8 cellular contexts compared by ENCODE assay signal in the genomic region with DNA sequence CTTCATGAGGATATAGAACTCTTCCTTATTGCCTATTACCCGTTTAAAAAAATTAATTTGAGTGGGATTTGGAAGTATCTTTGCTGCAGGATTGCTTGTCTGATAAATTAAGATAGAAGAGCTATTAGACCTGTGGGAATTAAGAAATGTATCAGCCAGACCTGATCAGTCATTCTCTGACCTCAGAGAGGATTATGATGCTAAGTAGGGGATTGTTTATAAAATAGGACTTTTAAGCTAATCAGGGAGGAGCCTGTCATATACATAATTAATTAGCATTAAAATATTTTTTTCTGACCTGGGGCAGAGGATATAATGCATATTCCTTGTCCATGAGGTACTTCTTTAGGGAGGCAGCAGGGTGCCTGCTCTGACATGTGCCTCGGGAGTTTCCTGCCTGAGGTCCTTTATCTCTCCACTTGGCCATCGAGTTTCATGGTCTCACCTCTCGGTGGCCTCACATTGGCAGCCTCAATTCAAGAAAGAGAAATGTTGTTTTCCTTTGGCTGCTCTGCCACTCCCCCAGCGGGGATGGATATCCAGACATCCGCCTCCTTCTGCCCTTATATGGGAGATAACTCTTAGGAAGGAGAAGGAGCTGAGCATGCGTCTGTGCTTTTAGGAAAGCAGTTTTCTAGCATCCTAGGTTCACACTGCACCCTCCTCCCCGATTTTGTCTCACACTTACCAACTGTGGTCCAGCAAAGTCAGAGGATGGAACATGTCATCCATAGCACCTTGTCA. TPM values are rescaled to one million over a fixed set of nuclear protein-coding genes. Genes with fewer than 3 reads are reported as not detected.
DNase-seq lines count a peak whose midpoint lies in the region; ATAC-seq and TF ChIP-seq lines count a peak whose summit lies in the region.

No MANE protein-coding gene starts in this region.

- no peak for ATAC-seq in CD8-positive, alpha-beta T cell
- no peak for ATAC-seq in GM18867 (IDR thresholded peaks at IDR 0.05; ENCODE audit: unreplicated experiment)

- H3K4me2 ChIP-seq in skeletal muscle satellite cell (ENCODE audit: low read length), result peak overlapping the region; percentile 95

- no peaks in the 10 kb centered on the region for H3K9me3 ChIP-seq in CD8-positive, alpha-beta T cell (ENCODE audit: low read length)
- no peaks in the 10 kb centered on the region for H3K9me3 ChIP-seq in skeletal muscle satellite cell (replicated peaks; ENCODE audit: low read length)

- H3K27ac Mint-ChIP-seq in CD8-positive, alpha-beta T cell, result no peak overlapping the region
- H3K27ac Mint-ChIP-seq in immature natural killer cell, result no peak overlapping the region

- H3K27me3 Mint-ChIP-seq in CD8-positive, alpha-beta T cell (ENCODE audit: low read depth), result peaks cover 29% of the 10 kb centered on the region
- H3K27me3 Mint-ChIP-seq in immature natural killer cell (ENCODE audit: low read depth in 3 of 3), result peaks cover 5 to 13% (median 8%) of the 10 kb centered on the region in 3 donors

- peaks cover 7% of the 10 kb centered on the region for H3K4me1 Mint-ChIP-seq in CD8-positive, alpha-beta T cell (ENCODE audit: low read depth)
- H3K4me1 Mint-ChIP-seq in immature natural killer cell, result peaks cover 9% of the 10 kb centered on the region in 2 donors

- H3K27ac ChIP-seq in CD8-positive, alpha-beta T cell (ENCODE audit: low read depth, low read length), result no peak overlapping the region
- peak overlapping the region; percentile 95 for H3K27ac ChIP-seq in caudate nucleus (ENCODE audit: low read depth, low read length)

- no peak for DNase-seq in CD8-positive, alpha-beta T cell
- DNase-seq in NCI-H526 (lab: John Stamatoyannopoulos, UW), result peak; percentile 87 to 94
- peak in 59 of 61 donors; percentile 12 to 94 (median 73) for DNase-seq in caudate nucleus (lab: John Stamatoyannopoulos, UW)
- no peak for DNase-seq in immature natural killer cell
- DNase-seq in NOMO-1 treated with DMSO at 0.1 percent for 48 hours (lab: John Stamatoyannopoulos, UW; ENCODE audit: unreplicated experiment), result no peak
- no peak for DNase-seq in NCI-H187 treated with DMSO at 0.1 percent for 48 hours (lab: John Stamatoyannopoulos, UW)

- no peaks in the 10 kb centered on the region for H3K36me3 ChIP-seq in CD8-positive, alpha-beta T cell (ENCODE audit: insufficient read depth, low read length)
- H3K36me3 ChIP-seq in skeletal muscle satellite cell (ENCODE audit: insufficient read depth, low read length), result peaks cover 28% of the 10 kb centered on the region

- peaks cover 7% of the 10 kb centered on the region for H3K4me1 ChIP-seq in CD8-positive, alpha-beta T cell (ENCODE audit: insufficient read depth, low read length)
- H3K4me1 ChIP-seq in skeletal muscle satellite cell (ENCODE audit: control insufficient read depth, insufficient read depth, low read length), result peaks cover 33% of the 10 kb centered on the region

- CTCF ChIA-PET in CD8-positive, alpha-beta T cell (lab: Charles Lee), result interaction anchor here (1.0 to 10.9 kb wide), 2 partner anchors 46 to 105 kb away, joined by 3 to 132 read pairs; no protein-coding TSS in a partner anchor

- H3K9me3 Mint-ChIP-seq in CD8-positive, alpha-beta T cell, result no peaks in the 10 kb centered on the region
- H3K9me3 Mint-ChIP-seq in immature natural killer cell, result no peaks in the 10 kb centered on the region

- no peaks in the 10 kb centered on the region for H3K36me3 Mint-ChIP-seq in CD8-positive, alpha-beta T cell
- peaks cover 0 to 3% (median 0%) of the 10 kb centered on the region in 3 donors for H3K36me3 Mint-ChIP-seq in immature natural killer cell

- no peak overlapping the region for H3K4me3 ChIP-seq in CD8-positive, alpha-beta T cell (ENCODE audit: low read depth, low read length)
- peak overlapping the region; percentile 84 for H3K4me3 ChIP-seq in skeletal muscle satellite cell (ENCODE audit: low read length)

- peak overlapping the region; percentile 91 for H3K9ac ChIP-seq in skeletal muscle satellite cell (ENCODE audit: low read depth, low read length)

- peak overlapping the region; percentile 70 for H3K4me3 Mint-ChIP-seq in CD8-positive, alpha-beta T cell
- H3K4me3 Mint-ChIP-seq in immature natural killer cell, result peak overlapping the region; percentile 67 to 77 (median 73)

- TF ChIP-seq CTCF in CD8-positive, alpha-beta T cell (IDR thresholded peaks at IDR 0.05), result no peak

- intact Hi-C loops in CD8-positive, alpha-beta T cell (cut with DNase I, micrococcal nuclease), result no loop called here

- H3K27me3 ChIP-seq in CD8-positive, alpha-beta T cell (ENCODE audit: insufficient read depth, low read length), result no peaks in the 10 kb centered on the region
- H3K27me3 ChIP-seq in skeletal muscle satellite cell (ENCODE audit: control insufficient read depth, insufficient read depth, low read length), result no peaks in the 10 kb centered on the region

- POLR2A ChIA-PET in CD8-positive, alpha-beta T cell (lab: Charles Lee), result no interaction called here

RNA-seq across cellular contexts. Expression of a gene that starts 41.1 kb away (rescaled TPM):
- total RNA-seq in CD8-positive, alpha-beta T cell, result under 1 TPM; 0.22 to 0.39 TPM
- polyA plus RNA-seq in immature natural killer cell, result not detected
- total RNA-seq in skeletal muscle satellite cell (2012; rRNA removed), result 11.2 and 14.9 TPM in 2 replicates

RNA-seq across cellular contexts. Expression of a gene that starts 47.0 kb away (rescaled TPM):
- 10 to 100 TPM; 14.5 to 14.7 TPM for total RNA-seq in CD8-positive, alpha-beta T cell
- polyA plus RNA-seq in immature natural killer cell, result 10 to 100 TPM; 13.6 to 21.5 (median 20.7) TPM
- 46.4 and 56.1 TPM in 2 replicates for total RNA-seq in skeletal muscle satellite cell (2012; rRNA removed)

RNA-seq across cellular contexts. Expression of a gene that starts 59.5 kb away (rescaled TPM):
- not detected for total RNA-seq in CD8-positive, alpha-beta T cell
- polyA plus RNA-seq in immature natural killer cell, result not detected
- not detected in 2 replicates for total RNA-seq in skeletal muscle satellite cell (2012; rRNA removed)

Comparison
In these comparisons a context has a peak if more than half of its experiments do, and no peak if none do; other contexts are left out.
1. DNase-seq: peak in NCI-H526 (2 of 2) and caudate nucleus (59 of 61); none in CD8-positive, alpha-beta T cell (0 of 7), immature natural killer cell (0 of 3), NOMO-1 treated with DMSO at 0.1 percent for 48 hours (single experiment) and NCI-H187 treated with DMSO at 0.1 percent for 48 hours (single experiment).